Comparison of ENCODE assay signal across 1 cellular context in the genomic region with DNA sequence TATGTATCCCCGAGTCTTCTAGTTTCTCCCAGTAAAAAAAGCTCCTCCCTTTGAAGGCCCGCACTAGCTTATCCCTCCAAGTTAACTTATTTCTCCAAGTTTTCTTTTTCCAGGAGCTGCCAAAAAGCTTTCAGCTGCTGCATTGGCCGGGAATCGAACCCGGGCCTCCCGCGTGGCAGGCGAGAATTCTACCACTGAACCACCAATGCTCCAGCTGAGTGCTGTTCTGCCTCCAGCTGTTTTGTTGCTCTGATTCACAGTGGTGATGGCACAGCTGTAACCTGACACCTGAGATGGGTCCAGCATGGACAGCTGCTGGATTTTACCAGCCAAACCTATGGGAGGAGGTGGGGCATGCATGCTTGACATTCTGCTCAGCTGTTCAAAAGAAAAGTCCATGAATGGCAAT.
TF ChIP-seq lines count a peak whose summit lies in the region.

No MANE protein-coding gene starts in this region.

TF ChIP-seq in K562, 482 proteins besides CTCF, POLR2A, EP300 and RAD21 (continued from another document and continues in another):
- TF ChIP-seq, protein P1, sequence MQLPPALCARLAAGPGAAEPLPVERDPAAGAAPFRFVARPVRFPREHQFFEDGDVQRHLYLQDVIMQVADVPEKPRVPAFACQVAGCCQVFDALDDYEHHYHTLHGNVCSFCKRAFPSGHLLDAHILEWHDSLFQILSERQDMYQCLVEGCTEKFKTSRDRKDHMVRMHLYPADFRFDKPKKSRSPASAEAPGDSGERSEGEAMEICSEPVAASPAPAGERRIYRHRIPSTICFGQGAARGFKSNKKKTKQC (CRISPR knock-in tag; IDR thresholded peaks at IDR 0.05): no peak
- no peak for TF ChIP-seq DPF2 (IDR thresholded peaks at IDR 0.05)
- TF ChIP-seq ZNF324 (CRISPR knock-in tag; IDR thresholded peaks at IDR 0.05): no peak
- no peak for TF ChIP-seq NFYB (IDR thresholded peaks at IDR 0.05; ENCODE audit: extremely low read depth, insufficient read length)
- TF ChIP-seq NFIX (CRISPR knock-in tag; IDR thresholded peaks at IDR 0.05; ENCODE audit: low read depth): no peak
- TF ChIP-seq ELF4 (CRISPR knock-in tag; IDR thresholded peaks at IDR 0.05): no peak
- TF ChIP-seq ZNF668 (CRISPR knock-in tag; IDR thresholded peaks at IDR 0.05): no peak
- TF ChIP-seq ZNF76 (CRISPR knock-in tag; IDR thresholded peaks at IDR 0.05; ENCODE audit: borderline replicate concordance): no peak
- TF ChIP-seq HES1 (IDR thresholded peaks at IDR 0.05; ENCODE audit: low read depth): no peak
- TF ChIP-seq, protein P2, sequence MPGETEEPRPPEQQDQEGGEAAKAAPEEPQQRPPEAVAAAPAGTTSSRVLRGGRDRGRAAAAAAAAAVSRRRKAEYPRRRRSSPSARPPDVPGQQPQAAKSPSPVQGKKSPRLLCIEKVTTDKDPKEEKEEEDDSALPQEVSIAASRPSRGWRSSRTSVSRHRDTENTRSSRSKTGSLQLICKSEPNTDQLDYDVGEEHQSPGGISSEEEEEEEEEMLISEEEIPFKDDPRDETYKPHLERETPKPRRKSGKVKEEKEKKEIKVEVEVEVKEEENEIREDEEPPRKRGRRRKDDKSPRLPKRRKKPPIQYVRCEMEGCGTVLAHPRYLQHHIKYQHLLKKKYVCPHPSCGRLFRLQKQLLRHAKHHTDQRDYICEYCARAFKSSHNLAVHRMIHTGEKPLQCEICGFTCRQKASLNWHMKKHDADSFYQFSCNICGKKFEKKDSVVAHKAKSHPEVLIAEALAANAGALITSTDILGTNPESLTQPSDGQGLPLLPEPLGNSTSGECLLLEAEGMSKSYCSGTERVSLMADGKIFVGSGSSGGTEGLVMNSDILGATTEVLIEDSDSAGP (CRISPR knock-in tag; IDR thresholded peaks at IDR 0.05): no peak
- peak; percentile 94 for TF ChIP-seq POLR2H (tag; IDR thresholded peaks at IDR 0.05; ENCODE audit: low read depth)
- no peak for TF ChIP-seq ZNF146 (CRISPR knock-in tag; IDR thresholded peaks at IDR 0.05; ENCODE audit: unreplicated experiment)
- TF ChIP-seq, protein P3, sequence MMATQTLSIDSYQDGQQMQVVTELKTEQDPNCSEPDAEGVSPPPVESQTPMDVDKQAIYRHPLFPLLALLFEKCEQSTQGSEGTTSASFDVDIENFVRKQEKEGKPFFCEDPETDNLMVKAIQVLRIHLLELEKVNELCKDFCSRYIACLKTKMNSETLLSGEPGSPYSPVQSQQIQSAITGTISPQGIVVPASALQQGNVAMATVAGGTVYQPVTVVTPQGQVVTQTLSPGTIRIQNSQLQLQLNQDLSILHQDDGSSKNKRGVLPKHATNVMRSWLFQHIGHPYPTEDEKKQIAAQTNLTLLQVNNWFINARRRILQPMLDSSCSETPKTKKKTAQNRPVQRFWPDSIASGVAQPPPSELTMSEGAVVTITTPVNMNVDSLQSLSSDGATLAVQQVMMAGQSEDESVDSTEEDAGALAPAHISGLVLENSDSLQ (IDR thresholded peaks at IDR 0.05): no peak
- no peak for TF ChIP-seq TGIF2 (CRISPR knock-in tag; IDR thresholded peaks at IDR 0.05)
- no peak for TF ChIP-seq ZZZ3 (IDR thresholded peaks at IDR 0.05)
- no peak for TF ChIP-seq MCM3 (IDR thresholded peaks at IDR 0.05)
- TF ChIP-seq, protein P4, sequence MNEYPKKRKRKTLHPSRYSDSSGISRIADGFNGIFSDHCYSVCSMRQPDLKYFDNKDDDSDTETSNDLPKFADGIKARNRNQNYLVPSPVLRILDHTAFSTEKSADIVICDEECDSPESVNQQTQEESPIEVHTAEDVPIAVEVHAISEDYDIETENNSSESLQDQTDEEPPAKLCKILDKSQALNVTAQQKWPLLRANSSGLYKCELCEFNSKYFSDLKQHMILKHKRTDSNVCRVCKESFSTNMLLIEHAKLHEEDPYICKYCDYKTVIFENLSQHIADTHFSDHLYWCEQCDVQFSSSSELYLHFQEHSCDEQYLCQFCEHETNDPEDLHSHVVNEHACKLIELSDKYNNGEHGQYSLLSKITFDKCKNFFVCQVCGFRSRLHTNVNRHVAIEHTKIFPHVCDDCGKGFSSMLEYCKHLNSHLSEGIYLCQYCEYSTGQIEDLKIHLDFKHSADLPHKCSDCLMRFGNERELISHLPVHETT (CRISPR knock-in tag; conservative IDR thresholded peaks at IDR 0.05 in 1 of 2, IDR thresholded peaks at IDR 0.05 in 1 of 2): no peak
- no peak for TF ChIP-seq RAD51 (IDR thresholded peaks at IDR 0.05; ENCODE audit: borderline replicate concordance, low read depth)
- peak; percentile 79 for TF ChIP-seq POLR3A (IDR thresholded peaks at IDR 0.05; ENCODE audit: borderline replicate concordance, extremely low read depth, insufficient read depth, insufficient read length)
- no peak for TF ChIP-seq ZFP36 (IDR thresholded peaks at IDR 0.05; ENCODE audit: low read depth, low read length, partially characterized antibody)
- no peak for TF ChIP-seq MYBL2 (IDR thresholded peaks at IDR 0.05; ENCODE audit: low read depth)
- TF ChIP-seq MYBL2 (CRISPR knock-in tag; IDR thresholded peaks at IDR 0.05; ENCODE audit: borderline replicate concordance): no peak
- no peak for TF ChIP-seq ZNF133 (CRISPR knock-in tag; IDR thresholded peaks at IDR 0.05)
- TF ChIP-seq DACH1 (IDR thresholded peaks at IDR 0.05; ENCODE audit: partially characterized antibody): peak; percentile 70
- TF ChIP-seq ZNF197 (CRISPR knock-in tag; IDR thresholded peaks at IDR 0.05; ENCODE audit: low read depth): no peak
- TF ChIP-seq EHMT2 (IDR thresholded peaks at IDR 0.05): no peak
- TF ChIP-seq E4F1 (CRISPR knock-in tag; IDR thresholded peaks at IDR 0.05; ENCODE audit: borderline replicate concordance): no peak
- no peak for TF ChIP-seq ZNF140 (CRISPR knock-in tag; IDR thresholded peaks at IDR 0.05)
- no peak for TF ChIP-seq ZNF3 (CRISPR knock-in tag; IDR thresholded peaks at IDR 0.05)
- TF ChIP-seq ZMIZ1 (IDR thresholded peaks at IDR 0.05; ENCODE audit: low read depth in 2 of 2, low read length in 2 of 2): no peak
- TF ChIP-seq, protein P5, sequence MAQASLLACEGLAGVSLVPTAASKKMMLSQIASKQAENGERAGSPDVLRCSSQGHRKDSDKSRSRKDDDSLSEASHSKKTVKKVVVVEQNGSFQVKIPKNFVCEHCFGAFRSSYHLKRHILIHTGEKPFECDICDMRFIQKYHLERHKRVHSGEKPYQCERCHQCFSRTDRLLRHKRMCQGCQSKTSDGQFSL (CRISPR knock-in tag; IDR thresholded peaks at IDR 0.05): no peak
- TF ChIP-seq, protein P5 (tag; IDR thresholded peaks at IDR 0.05): no peak
- TF ChIP-seq ZBTB40 (IDR thresholded peaks at IDR 0.05): 0 out of 2 replicates have a peak, but pooled peaks have one; percentile 52
- TF ChIP-seq ZBTB40 (CRISPR knock-in tag; IDR thresholded peaks at IDR 0.05): no peak
